In genomic region chr1:169586067-169586394, GRCh38 we compare ENCODE assay signal across 11 cellular contexts. TPM values are rescaled to one million over a fixed set of nuclear protein-coding genes. Genes with fewer than 3 reads are reported as not detected.
DNase-seq lines count a peak whose midpoint lies in the region; ATAC-seq and TF ChIP-seq lines count a peak whose summit lies in the region.
"Had no signal": no experiment of that assay in that cellular context is flagged by ENCODE, and none has a peak within 500 bp of the region (broad histone marks: within the 10 kb centered on the region; RNA-seq: fewer than 3 reads in every experiment).

No MANE protein-coding gene starts in this region.

- H3K27ac ChIP-seq in DOHH2 (ENCODE audit: low read depth, low read length): no peak overlapping the region

- ATAC-seq in HG02610 (IDR thresholded peaks at IDR 0.05; ENCODE audit: unreplicated experiment): peak; percentile 27
- ATAC-seq in activated CD8-positive, alpha-beta T cell treated with anti-CD3 and anti-CD28 coated beads for 36 hours: peak; percentile 37

- no peaks in the 10 kb centered on the region for H3K9me3 Mint-ChIP-seq in activated CD8-positive, alpha-beta T cell treated with anti-CD3 and anti-CD28 coated beads for 36 hours

- H3F3A ChIP-seq in DOHH2 (ENCODE audit: control insufficient read depth, insufficient read depth): no peaks in the 10 kb centered on the region

- CTCF ChIA-PET in activated CD8-positive, alpha-beta T cell treated with anti-CD3 and anti-CD28 coated beads for 36 hours (lab: Charles Lee): interaction anchor here (0.7 to 3.8 kb wide), 36 partner anchors 10 to 267 kb away, joined by 3 to 43 read pairs (median 5); partner anchors contain the start of gene METTL18

- H3K36me3 ChIP-seq in DOHH2 (ENCODE audit: control insufficient read depth, low read length): no peaks in the 10 kb centered on the region

- no peak for TF ChIP-seq CTCF in DOHH2 (IDR thresholded peaks at IDR 0.05; ENCODE audit: low read depth, low read length, poor library complexity, severe bottlenecking)
- no peak for TF ChIP-seq CTCF in activated CD8-positive, alpha-beta T cell treated with anti-CD3 and anti-CD28 coated beads for 36 hours (IDR thresholded peaks at IDR 0.05)

- H3K9me2 ChIP-seq in DOHH2 (replicated peaks; ENCODE audit: control insufficient read depth, low read length): no peaks in the 10 kb centered on the region

- DNase-seq in activated CD8-positive, alpha-beta T cell treated with anti-CD3 and anti-CD28 coated beads for 36 hours: no peak
- DNase-seq in GDM1 (lab: John Stamatoyannopoulos, UW) (no peak), kidney tubule cell (ENCODE audit: low spot score) (no peak), NCI-H2081 (lab: John Stamatoyannopoulos, UW) (no peak), islet precursor cell (no peak)
- DNase-seq: cerebellar nuclear complex had no signal

- peaks cover 67% of the 10 kb centered on the region for H3K4me1 Mint-ChIP-seq in activated CD8-positive, alpha-beta T cell treated with anti-CD3 and anti-CD28 coated beads for 36 hours (ENCODE audit: low read depth)

- POLR2A ChIA-PET in activated CD8-positive, alpha-beta T cell treated with anti-CD3 and anti-CD28 coated beads for 36 hours (lab: Charles Lee): interaction anchor here (0.5 to 1.5 kb wide), 6 partner anchors 11 to 305 kb away, joined by 3 to 8 read pairs (median 3); no protein-coding TSS in a partner anchor

- no peaks in the 10 kb centered on the region for H3K27me3 Mint-ChIP-seq in activated CD8-positive, alpha-beta T cell treated with anti-CD3 and anti-CD28 coated beads for 36 hours

- no peaks in the 10 kb centered on the region; the same call in 1 of the 2 replicates for H3K9me3 ChIP-seq in DOHH2 (ENCODE audit: control insufficient read depth, insufficient read depth, low read length)
- H3K9me3 ChIP-seq in mononuclear cell (ENCODE audit: low read depth, low read length): no peaks in the 10 kb centered on the region
- H3K9me3 ChIP-seq: mucosa of descending colon had no signal

- no peaks in the 10 kb centered on the region for H4K20me1 ChIP-seq in DOHH2 (ENCODE audit: control insufficient read depth, insufficient read depth, low read depth, low read length)

- intact Hi-C loops in activated CD8-positive, alpha-beta T cell treated with anti-CD3 and anti-CD28 coated beads for 36 hours (cut with micrococcal nuclease): loop anchor here (5.0 kb wide), 3 partner anchors 99 to 126 kb away; partner anchors contain the start of genes SELL and SLC19A2

- H3K4me3 ChIP-seq in DOHH2 (ENCODE audit: low read length): no peak overlapping the region
- peak overlapping the region; percentile 41 for H3K4me3 ChIP-seq in mononuclear cell (ENCODE audit: low read length)
- H3K4me3 ChIP-seq: mucosa of descending colon had no signal

- H3K4me1 ChIP-seq in DOHH2 (ENCODE audit: control insufficient read depth, low read length) (no peaks in the 10 kb centered on the region), mononuclear cell (ENCODE audit: insufficient read depth, low read length) (peaks cover 23% of the 10 kb centered on the region)

- peak overlapping the region; percentile 91 for H3K4me3 Mint-ChIP-seq in activated CD8-positive, alpha-beta T cell treated with anti-CD3 and anti-CD28 coated beads for 36 hours

- peak overlapping the region; percentile 91 for H3K27ac Mint-ChIP-seq in activated CD8-positive, alpha-beta T cell treated with anti-CD3 and anti-CD28 coated beads for 36 hours

- H3K27me3 ChIP-seq in DOHH2 (ENCODE audit: control insufficient read depth, low read length) (peaks cover 47% of the 10 kb centered on the region), mononuclear cell (ENCODE audit: insufficient read depth, low read length) (no peaks in the 10 kb centered on the region)

- peaks cover 9% of the 10 kb centered on the region for H3K36me3 Mint-ChIP-seq in activated CD8-positive, alpha-beta T cell treated with anti-CD3 and anti-CD28 coated beads for 36 hours (ENCODE audit: low read depth)

- no peaks in the 10 kb centered on the region for H3K79me2 ChIP-seq in DOHH2 (ENCODE audit: control insufficient read depth, low read length)

- H3K4me2 ChIP-seq in DOHH2 (ENCODE audit: low read length): peak overlapping the region; percentile 31

RNA-seq across cellular contexts. Expression of gene F5, which starts 0.2 kb away (rescaled TPM):
- total RNA-seq in activated CD8-positive, alpha-beta T cell treated with anti-CD3 and anti-CD28 coated beads for 36 hours: 10 to 100 TPM; 20.7 to 23.3 TPM
- total RNA-seq in mononuclear cell: 13.9 TPM

RNA-seq across cellular contexts. Expression of gene SELP, which starts 43.9 kb away (rescaled TPM):
- total RNA-seq in activated CD8-positive, alpha-beta T cell treated with anti-CD3 and anti-CD28 coated beads for 36 hours: under 1 TPM; 0.50 to 0.81 TPM
- total RNA-seq in mononuclear cell: 17.0 TPM
- total RNA-seq: G401 had no signal
